ENCODE assay signal across 23 cellular contexts in the genomic region with DNA sequence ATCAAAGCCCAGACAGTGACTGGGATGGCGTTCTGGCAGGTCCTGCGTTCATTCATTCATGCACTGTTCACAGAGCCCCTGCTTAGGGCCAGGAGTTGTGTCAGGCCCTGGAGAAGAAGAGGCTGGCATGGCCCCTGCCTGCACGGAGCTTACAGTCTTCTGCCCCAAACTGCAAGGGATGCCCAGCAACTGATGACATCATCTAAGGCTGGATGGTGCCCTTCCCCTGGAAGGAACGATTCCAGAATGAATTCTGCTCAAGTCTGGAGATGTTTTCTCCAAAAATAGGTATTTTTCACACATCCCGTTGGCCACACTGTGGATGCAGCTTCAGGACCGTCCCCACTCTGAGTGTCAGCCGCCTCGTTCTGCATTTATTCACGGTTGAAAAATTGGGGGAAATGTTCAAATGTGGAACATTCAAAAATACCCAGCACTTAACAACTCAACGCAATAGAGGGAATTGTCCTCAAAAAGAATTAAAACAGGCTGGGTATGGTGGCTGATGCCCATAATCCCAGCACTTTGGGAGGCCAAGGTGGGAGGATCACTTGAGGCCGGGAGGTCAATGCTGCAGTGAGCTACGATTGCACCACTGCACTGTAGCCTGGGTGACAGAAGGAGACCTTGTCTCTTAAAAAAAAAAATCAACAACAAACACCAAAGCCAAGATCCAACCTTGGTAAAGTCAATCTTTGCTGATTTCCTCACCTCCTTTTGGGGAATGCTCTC. TPM values are rescaled to one million over a fixed set of nuclear protein-coding genes. Genes with fewer than 3 reads are reported as not detected.
"Had no signal": no experiment of that assay in that cellular context is flagged by ENCODE, and none has a peak within 500 bp of the region (broad histone marks: within the 10 kb centered on the region; RNA-seq: fewer than 3 reads in every experiment).

No MANE protein-coding gene starts in this region.

- H3K4me1 ChIP-seq: suprapubic skin, thyroid gland had no signal

- ATAC-seq: left lobe of liver; naive thymus-derived CD4-positive, alpha-beta T cell had no signal

- H3K9me3 ChIP-seq: suprapubic skin, thyroid gland had no signal

- H3K27ac ChIP-seq: suprapubic skin, thyroid gland had no signal

- FAIRE-seq: small intestine had no signal

- H3K9me3 Mint-ChIP-seq: nephron progenitor cell, type B pancreatic cell had no signal

- H3K4me3 ChIP-seq: dorsolateral prefrontal cortex, suprapubic skin, thyroid gland had no signal

- H3K4me3 Mint-ChIP-seq: naive thymus-derived CD4-positive, alpha-beta T cell; nephron progenitor cell; type B pancreatic cell had no signal

- DNase-seq: cortex of kidney; dorsolateral prefrontal cortex; effector CD8-positive, alpha-beta T cell; foreskin melanocyte; head of caudate nucleus; hippocampal formation; kidney glomerular epithelial cell; mammary epithelial cell; naive thymus-derived CD4-positive, alpha-beta T cell; nephron progenitor cell; small intestine; stimulated activated CD4-positive, alpha-beta T cell treated with anti-CD3 and anti-CD28 coated beads, Interleukin-12 subunit alpha, Interleukin-12 subunit beta, amount 100 ng/mL, for 4 hours; stimulated activated naive CD4-positive, alpha-beta T cell; thyroid gland had no signal

- H3K36me3 Mint-ChIP-seq: type B pancreatic cell had no signal

- H3K36me3 ChIP-seq: suprapubic skin, thyroid gland had no signal

- H3K27ac Mint-ChIP-seq: nephron progenitor cell, type B pancreatic cell had no signal

- H3K27me3 ChIP-seq: dorsolateral prefrontal cortex, thyroid gland had no signal

RNA-seq across cellular contexts. Expression of a gene that starts 23.8 kb away (rescaled TPM):
- total RNA-seq: left lobe of liver; lower leg skin; mammary epithelial cell; mesenteric fat pad; mononuclear cell; naive thymus-derived CD4-positive, alpha-beta T cell; osteocyte; pulmonary artery endothelial cell; suprapubic skin; thyroid gland had no signal
- polyA plus RNA-seq: esophagus; mammary epithelial cell; naive thymus-derived CD4-positive, alpha-beta T cell; small intestine had no signal
